Comparison of ENCODE assay signal across 8 cellular contexts in the genomic region with DNA sequence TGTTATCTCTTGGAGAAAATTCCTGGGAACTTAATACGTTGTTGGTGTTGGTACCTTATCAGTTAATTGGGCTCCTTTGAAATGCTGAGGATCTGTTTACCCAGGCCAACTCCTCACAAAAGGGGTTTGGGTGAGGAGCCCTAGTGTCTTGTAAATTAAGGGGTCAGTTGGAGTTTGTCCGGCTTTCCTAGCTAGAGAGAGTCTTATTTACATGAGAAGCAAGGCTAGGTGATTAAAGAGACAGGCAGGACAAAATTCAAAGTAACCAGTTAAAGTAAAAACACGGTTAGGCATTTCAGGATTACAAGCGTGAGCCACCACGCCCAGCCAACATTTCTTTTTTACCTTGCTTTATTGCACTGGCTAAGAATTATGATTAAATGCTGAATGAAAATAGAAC.
DNase-seq lines count a peak whose midpoint lies in the region; TF ChIP-seq lines count a peak whose summit lies in the region.
"Not testable (repeated sequence)": the region's sequence is repeated elsewhere in the genome, so short reads cannot be mapped to it uniquely, and the experiment has no call there.

No MANE protein-coding gene starts in this region.

- not testable (repeated sequence) for H3K14ac ChIP-seq in H9 (ENCODE audit: insufficient read depth, low read length)

- not testable (repeated sequence) for H3K23ac ChIP-seq in H9 (ENCODE audit: insufficient read length, low read depth, low read length)

- 0 out of 2 replicates have a peak overlapping the region, but pooled peaks have one; percentile 30 for H3K4me3 ChIP-seq in HUES6 (ENCODE audit: low read depth, low read length)
- H3K4me3 ChIP-seq in NT2/D1 (ENCODE audit: insufficient read length, low read depth); endodermal cell (ENCODE audit: low read length); neural progenitor cell: not testable (repeated sequence)

- WGBS in H9 (ENCODE audit: extremely low coverage, insufficient read length, low lambda C conversion rate), result no CpG with 5 or more reads among the region's 5 CpGs
- WGBS in endodermal cell (ENCODE audit: insufficient coverage in 1 of 2, insufficient read length in 1 of 2), 2 experiments, result 4 to 10% methylated on average over 2 to 5 of the region's 5 CpGs

- not testable (repeated sequence) for H2BK20ac ChIP-seq in H9 (ENCODE audit: low read depth, low read length, poor library complexity, severe bottlenecking)

- H3K4me3 Mint-ChIP-seq in H9, result peak overlapping the region in 1 of 2 experiments; percentile 46; a peak in 1 of 5 replicates
- not testable (repeated sequence) for H3K4me3 Mint-ChIP-seq in endodermal cell, neural progenitor cell

- H2AFZ ChIP-seq in H9 (ENCODE audit: low read length); neural progenitor cell (replicated peaks): not testable (repeated sequence)

- H3K27ac Mint-ChIP-seq in H9, neural progenitor cell: not testable (repeated sequence)
- H3K27ac Mint-ChIP-seq in endodermal cell, result peak overlapping the region; percentile 4

- H2BK15ac ChIP-seq in H9 (ENCODE audit: low read depth, low read length), result not testable (repeated sequence)

- not testable (repeated sequence) for H3K9me3 ChIP-seq in H9 (ENCODE audit: control insufficient read depth, low read depth, low read length); HUES6 (ENCODE audit: control insufficient read depth, insufficient read depth, low read depth, low read length); NT2/D1 (ENCODE audit: insufficient read depth, low read length); endodermal cell (ENCODE audit: control insufficient read depth, low read length); neural progenitor cell (ENCODE audit: low read depth)

- not testable (repeated sequence) for H4K91ac ChIP-seq in H9 (ENCODE audit: insufficient read length, low read depth, low read length)

- not testable (repeated sequence) for H2BK12ac ChIP-seq in H9 (ENCODE audit: insufficient read length, low read depth, low read length)

- not testable (repeated sequence) for H3K36me3 Mint-ChIP-seq in H9 (ENCODE audit: insufficient read depth in 1 of 3, low read depth in 3 of 3); endodermal cell (ENCODE audit: low read depth); neural progenitor cell

- H3K27me3 ChIP-seq in H9 (ENCODE audit: insufficient read depth, low read length); NT2/D1 (ENCODE audit: insufficient read depth, insufficient read length); endodermal cell (ENCODE audit: control insufficient read depth, insufficient read depth, low read length, poor library complexity, severe bottlenecking); neural progenitor cell: not testable (repeated sequence)
- H3K27me3 ChIP-seq in HUES6 (ENCODE audit: control insufficient read depth, insufficient read depth, low read length), result peaks cover 35% of the 10 kb centered on the region; the same call in 1 of the 2 replicates

- not testable (repeated sequence) for H3K23me2 ChIP-seq in H9 (ENCODE audit: insufficient read length, low read depth, low read length, poor library complexity, severe bottlenecking)

- H3K18ac ChIP-seq in H9 (ENCODE audit: insufficient read length, low read depth, low read length), result not testable (repeated sequence)

- DNase-seq in ELF-1 (ENCODE audit: low read depth, low spot score) (peak; percentile 90), H9 (peak; percentile 75), NT2/D1 (ENCODE audit: low read depth, low spot score) (peak; percentile 66), endodermal cell (peak; percentile 82), iPS DF 19.7 (ENCODE audit: low read depth, low spot score) (peak; percentile 68), left kidney (ENCODE audit: low read depth, low spot score) (peak; percentile 2), neural progenitor cell (ENCODE audit: low spot score) (peak; percentile 69)

- H2BK120ac ChIP-seq in H9 (ENCODE audit: low read depth, low read length, poor library complexity, severe bottlenecking), result not testable (repeated sequence)

- H4K8ac ChIP-seq in H9 (replicated peaks; ENCODE audit: insufficient read length, low read depth, low read length), result not testable (repeated sequence)

- H3K4me1 Mint-ChIP-seq in H9 (peaks cover 24 to 29% of the 10 kb centered on the region in 2 experiments), endodermal cell (peaks cover 23% of the 10 kb centered on the region)
- not testable (repeated sequence) for H3K4me1 Mint-ChIP-seq in neural progenitor cell

- not testable (repeated sequence) for H3K79me2 ChIP-seq in H9 (ENCODE audit: insufficient read depth, low read length); neural progenitor cell (ENCODE audit: low read depth)

- not testable (repeated sequence) for H2AK5ac ChIP-seq in H9 (ENCODE audit: insufficient read length, low read length)

- not testable (repeated sequence) for H3K56ac ChIP-seq in H9 (ENCODE audit: insufficient read length, low read depth, low read length)

- not testable (repeated sequence) for TF ChIP-seq CTCF in H9 (conservative IDR thresholded peaks at IDR 0.05); endodermal cell (conservative IDR thresholded peaks at IDR 0.05); neural progenitor cell (IDR thresholded peaks at IDR 0.05)

- H3K27ac ChIP-seq in H9 (ENCODE audit: insufficient read length, low read depth, low read length); HUES6 (ENCODE audit: low read depth, low read length); endodermal cell (ENCODE audit: low read depth, low read length); neural progenitor cell: not testable (repeated sequence)

- H3F3A ChIP-seq in neural progenitor cell (ENCODE audit: low read depth), result not testable (repeated sequence)

- not testable (repeated sequence) for H3K4me1 ChIP-seq in H9 (ENCODE audit: insufficient read depth, low read length); HUES6 (ENCODE audit: control insufficient read depth, insufficient read depth, low read length); NT2/D1 (ENCODE audit: insufficient read depth, insufficient read length); endodermal cell (ENCODE audit: control insufficient read depth, insufficient read depth, low read length)
- H3K4me1 ChIP-seq in neural progenitor cell, result peaks cover 20% of the 10 kb centered on the region

- not testable (repeated sequence) for H3K36me3 ChIP-seq in HUES6 (ENCODE audit: control insufficient read depth, insufficient read depth, low read length); NT2/D1 (ENCODE audit: insufficient read depth, insufficient read length, low read length); endodermal cell (ENCODE audit: control insufficient read depth, insufficient read depth, low read length); neural progenitor cell

- H3K4me2 ChIP-seq in H9 (ENCODE audit: insufficient read depth, insufficient read length, low read length), result not testable (repeated sequence)
- H3K4me2 ChIP-seq in neural progenitor cell, result peak overlapping the region; percentile 61

- H3T11ph ChIP-seq in H9 (ENCODE audit: low read length), result not testable (repeated sequence)

- H3K4ac ChIP-seq in H9 (ENCODE audit: low read depth, low read length), result not testable (repeated sequence)

- not testable (repeated sequence) for H4K20me1 ChIP-seq in H9 (ENCODE audit: control insufficient read depth, insufficient read depth, insufficient read length); neural progenitor cell (ENCODE audit: low read depth)

- H4K5ac ChIP-seq in H9 (ENCODE audit: insufficient read length, low read depth, low read length), result not testable (repeated sequence)

- not testable (repeated sequence) for H3K9ac ChIP-seq in H9 (ENCODE audit: extremely low read depth, insufficient read length, low read length); HUES6 (ENCODE audit: low read length); NT2/D1 (ENCODE audit: insufficient read length, low read depth); endodermal cell (ENCODE audit: extremely low read depth, low read length, poor library complexity, severe bottlenecking); neural progenitor cell

- not testable (repeated sequence) for H3K9me3 Mint-ChIP-seq in H9, endodermal cell, neural progenitor cell

- H3K27me3 Mint-ChIP-seq in H9 (ENCODE audit: low read depth) (peaks cover 79% of the 10 kb centered on the region), endodermal cell (ENCODE audit: insufficient read depth) (peaks cover 28% of the 10 kb centered on the region)
- not testable (repeated sequence) for H3K27me3 Mint-ChIP-seq in neural progenitor cell (ENCODE audit: insufficient read depth, low read depth)

- H3K79me1 ChIP-seq in H9 (ENCODE audit: insufficient read depth, low read depth, low read length, poor library complexity, severe bottlenecking), result not testable (repeated sequence)

- H2BK5ac ChIP-seq in H9 (ENCODE audit: insufficient read length, low read length), result not testable (repeated sequence)

Comparison
In these comparisons a context has a peak if more than half of its experiments do, and no peak if none do; other contexts are left out.
1. DNase-seq: peak in every context shown above with its lines; median percentile 90 in ELF-1; 82 in endodermal cell; 75 in H9; 69 in neural progenitor cell; 68 in iPS DF 19.7; 66 in NT2/D1; 2 in left kidney.